ENCODE assay signal across 1 cellular context in genomic region chr16:88754109-88754911, GRCh38.
TF ChIP-seq lines count a peak whose summit lies in the region.

No MANE protein-coding gene starts in this region.

TF ChIP-seq in HepG2, 621 proteins besides CTCF, POLR2A, EP300 and RAD21:
- TF ChIP-seq AGO2 (optimal IDR thresholded peaks at IDR 0.05; ENCODE audit: low read depth, low read length) (peak; percentile 55), AKNA (CRISPR knock-in tag; IDR thresholded peaks at IDR 0.05; ENCODE audit: borderline replicate concordance) (no peak)
